ENCODE assay signal across 25 cellular contexts in genomic region chr3:87359025-87359424, GRCh38.
"Had no signal": no experiment of that assay in that cellular context is flagged by ENCODE, and none has a peak within 500 bp of the region (broad histone marks: within the 10 kb centered on the region; RNA-seq: fewer than 3 reads in every experiment).

No MANE protein-coding gene starts in this region.

- H2AFZ ChIP-seq: neural progenitor cell had no signal

- H3K27ac ChIP-seq: neural progenitor cell, ovary, prostate gland, right lobe of liver, sigmoid colon, stomach, thoracic aorta, thyroid gland, tibial nerve, upper lobe of left lung, vagina had no signal

- H3K9ac ChIP-seq: neural progenitor cell had no signal

- H3K4me3 ChIP-seq: neural progenitor cell, ovary, prostate gland, right lobe of liver, sigmoid colon, stomach, thoracic aorta, thyroid gland, tibial nerve, upper lobe of left lung, vagina had no signal

- H3K36me3 ChIP-seq: neural progenitor cell, ovary, prostate gland, right lobe of liver, sigmoid colon, stomach, thoracic aorta, thyroid gland, tibial nerve, upper lobe of left lung, vagina had no signal

- H3K27me3 ChIP-seq: neural progenitor cell, ovary, right lobe of liver, sigmoid colon, stomach, thyroid gland, tibial nerve, upper lobe of left lung, vagina had no signal

- H3K4me2 ChIP-seq: neural progenitor cell had no signal

- DNase-seq: naive B cell; naive thymus-derived CD8-positive, alpha-beta T cell; nephron progenitor cell; occipital lobe; ovary; right cardiac atrium; right lobe of liver; sigmoid colon; small intestine; stimulated activated CD4-positive, alpha-beta T cell treated with anti-CD3 and anti-CD28 coated beads, Interleukin-15, amount 100 ng/mL, for 24 hours; stimulated activated CD4-positive, alpha-beta T cell treated with anti-CD3 and anti-CD28 coated beads, Interleukin-4, amount 100 ng/mL, for 1 hour; stimulated activated CD4-positive, alpha-beta T cell treated with anti-CD3 and anti-CD28 coated beads, Interleukin-4, amount 100 ng/mL, for 4 hours; stimulated activated naive B cell treated with anti-CD40 and anti-IgM and Interleukin-4, amounts not matched to agents 10 μg/mL and 1 μg/mL and 100 μg/mL, for 72 hours; stimulated activated naive CD4-positive, alpha-beta T cell treated with Interleukin-2 at 50 U/mL for 16 hours; stomach; thyroid gland had no signal

- H3K4me1 ChIP-seq: prostate gland, right lobe of liver, sigmoid colon, stomach, tibial nerve, upper lobe of left lung, vagina had no signal

- H3K9me3 ChIP-seq: ovary, prostate gland, right lobe of liver, sigmoid colon, stomach, thoracic aorta, thyroid gland, tibial nerve, upper lobe of left lung, vagina had no signal

- ATAC-seq: naive thymus-derived CD8-positive, alpha-beta T cell; natural killer cell treated with Interleukin-12 subunit alpha and Interleukin-12 subunit beta and Interleukin-15 and Interleukin-18, amount 100 ng/mL, for 72 hours; right cardiac atrium; right lobe of liver; stimulated activated effector memory CD8-positive, alpha-beta T cell treated with anti-CD3 and anti-CD28 coated beads, Interleukin-12 subunit alpha, Interleukin-12 subunit beta, amount 100 ng/mL, for 72 hours; stimulated activated naive B cell treated with anti-CD40 and anti-IgM and Interleukin-4, amounts not matched to agents 10 μg/mL and 1 μg/mL and 100 μg/mL, for 72 hours had no signal

- FAIRE-seq: small intestine, urothelium cell line had no signal
